In the genomic region with DNA sequence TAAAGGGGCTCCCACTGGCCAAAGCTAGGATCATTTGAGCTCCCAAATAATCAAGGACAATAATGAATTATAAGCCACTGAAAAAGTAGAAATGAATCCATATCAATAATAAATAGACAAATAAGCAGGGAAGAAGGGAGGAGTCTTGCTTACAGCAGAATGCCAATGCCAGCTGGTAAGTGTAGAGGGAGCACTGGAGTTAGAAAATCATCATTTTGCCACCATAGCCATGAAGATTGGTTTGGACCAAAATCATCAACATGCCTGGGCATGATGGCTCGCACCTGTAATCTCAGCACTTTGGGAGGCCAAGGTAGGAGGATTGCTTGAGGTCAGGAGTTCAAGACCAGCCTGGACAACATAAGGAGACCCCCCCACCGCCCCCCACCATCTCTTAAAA, we compare ENCODE assay signal across 24 cellular contexts. TPM values are rescaled to one million over a fixed set of nuclear protein-coding genes. Genes with fewer than 3 reads are reported as not detected.
DNase-seq lines count a peak whose midpoint lies in the region; ATAC-seq and TF ChIP-seq lines count a peak whose summit lies in the region.
"Had no signal": no experiment of that assay in that cellular context is flagged by ENCODE, and none has a peak within 500 bp of the region (broad histone marks: within the 10 kb centered on the region; RNA-seq: fewer than 3 reads in every experiment).

No MANE protein-coding gene starts in this region.

- H3K27me3 ChIP-seq in dorsolateral prefrontal cortex = peaks cover 0 to 38% (median 2%) of the 10 kb centered on the region in 45 donors
- H3K27me3 ChIP-seq: left lung, thyroid gland had no signal

- H3K27ac ChIP-seq in HEK293 (ENCODE audit: extremely low read depth, low read depth, low read length) (no peak overlapping the region), dorsolateral prefrontal cortex (no peak overlapping the region)
- H3K27ac ChIP-seq: left lung, RWPE1, thyroid gland had no signal

- TF ChIP-seq CTCF in HEK293 (tag by site-specific recombination; IDR thresholded peaks at IDR 0.05) (no peak), dorsolateral prefrontal cortex (IDR thresholded peaks at IDR 0.05 in 54 of 56, conservative IDR thresholded peaks at IDR 0.05 in 2 of 56; ENCODE audit: low read depth in 1 of 56, partially characterized antibody in 56 of 56) (no peak)

- H3K4me3 ChIP-seq in HEK293 (ENCODE audit: low read depth, low read length) = no peak overlapping the region
- no peak overlapping the region for H3K4me3 ChIP-seq in dorsolateral prefrontal cortex
- H3K4me3 ChIP-seq: left lung, thyroid gland had no signal

- POLR2A ChIA-PET in HEK293 (lab: Yijun Ruan, JAX) = no interaction called here

- CTCF ChIA-PET in HEK293 (lab: Yijun Ruan, JAX) = interaction anchor here (5.6 kb wide), 1 partner anchor 158 kb away, joined by 79 read pairs; no protein-coding TSS in a partner anchor

- no peak for ATAC-seq in GM19351 (IDR thresholded peaks at IDR 0.05; ENCODE audit: unreplicated experiment)
- ATAC-seq: left lung; naive thymus-derived CD8-positive, alpha-beta T cell had no signal

- H3K9me3 ChIP-seq in HEK293 (ENCODE audit: control insufficient read depth, insufficient read depth, low read depth, low read length) = no peaks in the 10 kb centered on the region
- H3K9me3 ChIP-seq: left lung, thyroid gland had no signal

- intact Hi-C loops in dorsolateral prefrontal cortex (cut with DNase I) = loop anchor here (10.0 kb wide), 3 partner anchors 87 to 217 kb away; partner anchors contain the start of gene BCLAF3 (in 1 of the 2)

- DNase-seq in DMS53 (lab: John Stamatoyannopoulos, UW) (peak; percentile 18), DMS53 treated with DMSO at 0.1 percent for 48 hours (lab: John Stamatoyannopoulos, UW; ENCODE audit: unreplicated experiment) (no peak), RPMI8226 (peak; percentile 25), fibroblast of gingiva (ENCODE audit: low read depth) (peak; percentile 1), dorsolateral prefrontal cortex (no peak), NCI-H510A treated with DMSO at 0.1 percent for 48 hours (lab: John Stamatoyannopoulos, UW) (no peak)
- DNase-seq: 8988T; activated CD4-positive, alpha-beta memory T cell treated with anti-CD3 and anti-CD28 coated beads, Interleukin-2, amount 10 ng/mL, durations not matched to agents 7 days and 5 days; activated CD4-positive, CD25-positive, alpha-beta regulatory T cell; activated effector memory CD4-positive, alpha-beta T cell treated with anti-CD3 and anti-CD28 coated beads, Interleukin-2, amount 50 U/mL, for 16 hours; activated T-cell treated with anti-CD3 and anti-CD28 coated beads for 4 hours; dermis blood vessel endothelial cell; foreskin fibroblast; H9; hippocampal formation; left lung; MV-4-11; naive thymus-derived CD8-positive, alpha-beta T cell; NCI-H187; T-helper 9 cell; thyroid gland had no signal

- H3K36me3 ChIP-seq in HEK293 (ENCODE audit: control insufficient read depth in 2 of 2, insufficient read depth in 1 of 2, low read length in 2 of 2) = no peaks in the 10 kb centered on the region; a peak in 1 of 3 replicates
- H3K36me3 ChIP-seq: left lung, thyroid gland had no signal

- no peaks in the 10 kb centered on the region; the same call in 1 of the 2 replicates for H3K4me1 ChIP-seq in HEK293 (ENCODE audit: control insufficient read depth, insufficient read depth, low read length)
- H3K4me1 ChIP-seq: thyroid gland had no signal

TF ChIP-seq in HEK293, 187 proteins besides CTCF, POLR2A, EP300 and RAD21:
- TF ChIP-seq, protein P1, sequence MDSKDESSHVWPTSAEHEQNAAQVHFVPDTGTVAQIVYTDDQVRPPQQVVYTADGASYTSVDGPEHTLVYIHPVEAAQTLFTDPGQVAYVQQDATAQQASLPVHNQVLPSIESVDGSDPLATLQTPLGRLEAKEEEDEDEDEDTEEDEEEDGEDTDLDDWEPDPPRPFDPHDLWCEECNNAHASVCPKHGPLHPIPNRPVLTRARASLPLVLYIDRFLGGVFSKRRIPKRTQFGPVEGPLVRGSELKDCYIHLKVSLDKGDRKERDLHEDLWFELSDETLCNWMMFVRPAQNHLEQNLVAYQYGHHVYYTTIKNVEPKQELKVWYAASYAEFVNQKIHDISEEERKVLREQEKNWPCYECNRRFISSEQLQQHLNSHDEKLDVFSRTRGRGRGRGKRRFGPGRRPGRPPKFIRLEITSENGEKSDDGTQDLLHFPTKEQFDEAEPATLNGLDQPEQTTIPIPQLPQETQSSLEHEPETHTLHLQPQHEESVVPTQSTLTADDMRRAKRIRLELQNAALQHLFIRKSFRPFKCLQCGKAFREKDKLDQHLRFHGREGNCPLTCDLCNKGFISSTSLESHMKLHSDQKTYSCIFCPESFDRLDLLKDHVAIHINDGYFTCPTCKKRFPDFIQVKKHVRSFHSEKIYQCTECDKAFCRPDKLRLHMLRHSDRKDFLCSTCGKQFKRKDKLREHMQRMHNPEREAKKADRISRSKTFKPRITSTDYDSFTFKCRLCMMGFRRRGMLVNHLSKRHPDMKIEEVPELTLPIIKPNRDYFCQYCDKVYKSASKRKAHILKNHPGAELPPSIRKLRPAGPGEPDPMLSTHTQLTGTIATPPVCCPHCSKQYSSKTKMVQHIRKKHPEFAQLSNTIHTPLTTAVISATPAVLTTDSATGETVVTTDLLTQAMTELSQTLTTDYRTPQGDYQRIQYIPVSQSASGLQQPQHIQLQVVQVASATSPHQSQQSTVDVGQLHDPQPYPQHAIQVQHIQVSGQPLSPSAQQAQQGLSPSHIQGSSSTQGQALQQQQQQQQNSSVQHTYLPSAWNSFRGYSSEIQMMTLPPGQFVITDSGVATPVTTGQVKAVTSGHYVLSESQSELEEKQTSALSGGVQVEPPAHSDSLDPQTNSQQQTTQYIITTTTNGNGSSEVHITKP (tag by site-specific recombination; IDR thresholded peaks at IDR 0.05) = peak; percentile 53; the same call in 1 of the 2 replicates
- TF ChIP-seq, protein P2, sequence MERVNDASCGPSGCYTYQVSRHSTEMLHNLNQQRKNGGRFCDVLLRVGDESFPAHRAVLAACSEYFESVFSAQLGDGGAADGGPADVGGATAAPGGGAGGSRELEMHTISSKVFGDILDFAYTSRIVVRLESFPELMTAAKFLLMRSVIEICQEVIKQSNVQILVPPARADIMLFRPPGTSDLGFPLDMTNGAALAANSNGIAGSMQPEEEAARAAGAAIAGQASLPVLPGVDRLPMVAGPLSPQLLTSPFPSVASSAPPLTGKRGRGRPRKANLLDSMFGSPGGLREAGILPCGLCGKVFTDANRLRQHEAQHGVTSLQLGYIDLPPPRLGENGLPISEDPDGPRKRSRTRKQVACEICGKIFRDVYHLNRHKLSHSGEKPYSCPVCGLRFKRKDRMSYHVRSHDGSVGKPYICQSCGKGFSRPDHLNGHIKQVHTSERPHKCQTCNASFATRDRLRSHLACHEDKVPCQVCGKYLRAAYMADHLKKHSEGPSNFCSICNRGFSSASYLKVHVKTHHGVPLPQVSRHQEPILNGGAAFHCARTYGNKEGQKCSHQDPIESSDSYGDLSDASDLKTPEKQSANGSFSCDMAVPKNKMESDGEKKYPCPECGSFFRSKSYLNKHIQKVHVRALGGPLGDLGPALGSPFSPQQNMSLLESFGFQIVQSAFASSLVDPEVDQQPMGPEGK (tag by site-specific recombination; IDR thresholded peaks at IDR 0.05) = peak; percentile 26; the same call in 1 of the 2 replicates
- no peak for TF ChIP-seq ZFP3 (tag by site-specific recombination; IDR thresholded peaks at IDR 0.05; ENCODE audit: low read depth)

RNA-seq across cellular contexts. Expression of gene SH3KBP1, which starts 20.4 kb away (rescaled TPM):
- 10 to 100 TPM; 23.7 to 64.8 (median 47.2) TPM for total RNA-seq in dorsolateral prefrontal cortex

Comparison
In these comparisons a context has a peak if more than half of its experiments do, and no peak if none do; other contexts are left out.
1. DNase-seq: peak in DMS53 (single experiment), RPMI8226 (single experiment) and fibroblast of gingiva (single experiment); none in DMS53 treated with DMSO at 0.1 percent for 48 hours (single experiment), dorsolateral prefrontal cortex (0 of 10) and NCI-H510A treated with DMSO at 0.1 percent for 48 hours (single experiment).